1 cellular context compared by ENCODE assay signal in the genomic region with DNA sequence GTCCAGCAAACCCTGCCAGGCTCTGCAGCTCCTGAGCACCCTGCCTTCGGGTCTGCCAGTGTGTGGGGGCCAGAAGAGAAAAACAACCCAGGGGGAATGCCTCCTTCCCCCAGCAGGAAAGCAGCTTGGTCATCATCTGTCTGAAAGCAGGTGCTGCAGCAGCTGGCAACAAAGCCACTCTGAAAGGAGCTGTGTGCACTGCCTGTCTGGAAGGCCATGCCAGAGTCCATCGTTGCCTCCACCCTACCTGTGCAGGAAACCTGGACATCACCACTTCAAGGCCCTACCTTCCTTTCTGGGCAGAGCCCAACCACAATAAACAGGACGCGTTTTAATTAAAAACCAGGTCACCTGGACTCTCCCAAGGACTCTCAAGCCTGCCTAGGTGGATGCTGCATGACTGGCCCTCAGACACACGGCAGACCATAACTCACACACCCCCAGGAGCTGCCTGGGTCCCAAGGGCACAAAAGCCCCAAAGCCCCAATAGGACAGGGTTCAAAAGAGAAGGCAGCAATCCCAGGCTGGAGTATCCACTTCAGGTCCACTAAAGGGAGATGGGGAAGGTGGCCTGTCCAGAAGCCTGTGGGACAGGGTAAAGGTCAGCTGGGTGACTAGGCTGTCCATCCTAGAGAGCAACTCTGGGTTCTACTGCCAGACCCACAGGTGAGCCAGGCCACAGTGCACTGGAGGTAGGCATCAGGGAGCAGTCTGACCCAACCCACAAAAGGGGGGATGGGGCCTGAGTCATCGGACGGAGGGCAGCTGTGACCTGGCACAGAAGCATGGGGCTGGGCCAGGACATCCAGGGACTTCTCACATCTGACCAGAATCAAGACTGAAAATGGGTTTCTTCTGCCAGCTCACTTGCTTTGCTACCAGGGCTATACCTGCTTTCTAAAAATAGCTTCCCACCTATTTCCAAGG.
TF ChIP-seq lines count a peak whose summit lies in the region.

No MANE protein-coding gene starts in this region.

TF ChIP-seq in IMR-90, 13 proteins besides CTCF, POLR2A, EP300 and RAD21:
- 0 out of 2 replicates have a peak, but pooled peaks have one; percentile 10 for TF ChIP-seq FOS (IDR thresholded peaks at IDR 0.05; ENCODE audit: low read depth, low read length)
- no peak for TF ChIP-seq RCOR1 (IDR thresholded peaks at IDR 0.05; ENCODE audit: insufficient replicate concordance, low read length)
